Comparison of ENCODE assay signal across 26 cellular contexts in genomic region chr3:123939706-123940105, GRCh38. TPM values are rescaled to one million over a fixed set of nuclear protein-coding genes. Genes with fewer than 3 reads are reported as not detected.
DNase-seq lines count a peak whose midpoint lies in the region; ATAC-seq, FAIRE-seq and TF ChIP-seq lines count a peak whose summit lies in the region.
"Had no signal": no experiment of that assay in that cellular context is flagged by ENCODE, and none has a peak within 500 bp of the region (broad histone marks: within the 10 kb centered on the region; RNA-seq: fewer than 3 reads in every experiment).

No MANE protein-coding gene starts in this region.

- H3K27me3 ChIP-seq in right atrium auricular region = no peaks in the 10 kb centered on the region
- H3K27me3 ChIP-seq: BE2C; BLaER1 treated with 17β-estradiol and CSF1 and Interleukin-3, amounts not matched to agents 10 nM and 100 nM had no signal

- no peaks in the 10 kb centered on the region for H3K9me3 ChIP-seq in right atrium auricular region
- H3K9me3 ChIP-seq: A549; BE2C; BLaER1 treated with 17β-estradiol and CSF1 and Interleukin-3, amounts not matched to agents 10 nM and 100 nM had no signal

- peak; percentile 6 for FAIRE-seq in G401.6 (lab: Jason Lieb, UNC)
- FAIRE-seq: D721Med, GM12892, GM19239, H1 had no signal

- H3K27ac ChIP-seq in right atrium auricular region = no peak overlapping the region
- H3K27ac ChIP-seq: A549; BLaER1 treated with 17β-estradiol and CSF1 and Interleukin-3, amounts not matched to agents 10 nM and 100 nM; GM23248 had no signal

- H3K4me1 ChIP-seq in right atrium auricular region = no peaks in the 10 kb centered on the region
- H3K4me1 ChIP-seq: A549; BLaER1 treated with 17β-estradiol and CSF1 and Interleukin-3, amounts not matched to agents 10 nM and 100 nM had no signal

- in situ Hi-C loops in G401 (cut with HindIII; ENCODE audit: low sequenced_read_pairs) = no loop called here

- DNase-seq in left lobe of liver (ENCODE audit: low spot score) (no peak), progenitor cell of endocrine pancreas (ENCODE audit: low spot score, unreplicated experiment) (no peak), G401 (ENCODE audit: low spot score) (no peak), right atrium auricular region (ENCODE audit: low spot score) (no peak), NCI-H774 (lab: John Stamatoyannopoulos, UW) (no peak)
- DNase-seq: 8988T; ACHN; AML-193; BE2C; CD4-positive, alpha-beta T cell; CD8-positive, alpha-beta memory T cell; DMS 273 treated with DMSO at 0.1 percent for 48 hours; DMS79; EL; GM23248; H7; HCEC 1CT had no signal

- H3K4me3 ChIP-seq in right atrium auricular region = no peak overlapping the region
- H3K4me3 ChIP-seq: A549; BLaER1 treated with 17β-estradiol and CSF1 and Interleukin-3, amounts not matched to agents 10 nM and 100 nM; GM23248 had no signal

- no peaks in the 10 kb centered on the region for H3K9me3 Mint-ChIP-seq in dendritic cell treated with granulocyte-macrophage colony-stimulating factor and Interleukin-4, amounts not matched to agents 40 ng/mL and 50 ng/mL, for 4 days
- no peaks in the 10 kb centered on the region for H3K9me3 Mint-ChIP-seq in progenitor cell of endocrine pancreas (ENCODE audit: low read depth)
- H3K9me3 Mint-ChIP-seq: CD14-positive monocyte; CD4-positive, alpha-beta T cell; CD8-positive, alpha-beta memory T cell had no signal

- H3K4me3 Mint-ChIP-seq in dendritic cell treated with granulocyte-macrophage colony-stimulating factor and Interleukin-4, amounts not matched to agents 40 ng/mL and 50 ng/mL, for 4 days = no peak overlapping the region
- H3K4me3 Mint-ChIP-seq in progenitor cell of endocrine pancreas (ENCODE audit: low read depth) = no peak overlapping the region
- H3K4me3 Mint-ChIP-seq: CD14-positive monocyte; CD4-positive, alpha-beta T cell; CD8-positive, alpha-beta memory T cell had no signal

- H3K4me1 Mint-ChIP-seq in dendritic cell treated with granulocyte-macrophage colony-stimulating factor and Interleukin-4, amounts not matched to agents 40 ng/mL and 50 ng/mL, for 4 days (ENCODE audit: low read depth) = peaks cover 6% of the 10 kb centered on the region
- peaks cover 2% of the 10 kb centered on the region for H3K4me1 Mint-ChIP-seq in progenitor cell of endocrine pancreas (ENCODE audit: low read depth)
- H3K4me1 Mint-ChIP-seq: CD8-positive, alpha-beta memory T cell had no signal

- TF ChIP-seq CTCF in progenitor cell of endocrine pancreas (IDR thresholded peaks at IDR 0.05; ENCODE audit: unreplicated experiment) = no peak
- no peak for TF ChIP-seq CTCF in right atrium auricular region (IDR thresholded peaks at IDR 0.05)

- no peaks in the 10 kb centered on the region for H3K27me3 Mint-ChIP-seq in dendritic cell treated with granulocyte-macrophage colony-stimulating factor and Interleukin-4, amounts not matched to agents 40 ng/mL and 50 ng/mL, for 4 days
- no peaks in the 10 kb centered on the region for H3K27me3 Mint-ChIP-seq in progenitor cell of endocrine pancreas
- H3K27me3 Mint-ChIP-seq: CD4-positive, alpha-beta T cell; CD8-positive, alpha-beta memory T cell had no signal

- peaks cover 14% of the 10 kb centered on the region for H3K36me3 ChIP-seq in right atrium auricular region

- ATAC-seq in left lobe of liver = peak; percentile 66
- ATAC-seq: A549 had no signal

- H3K27ac Mint-ChIP-seq in dendritic cell treated with granulocyte-macrophage colony-stimulating factor and Interleukin-4, amounts not matched to agents 40 ng/mL and 50 ng/mL, for 4 days = peak overlapping the region; percentile 44
- H3K27ac Mint-ChIP-seq in progenitor cell of endocrine pancreas = peak overlapping the region; percentile 4
- H3K27ac Mint-ChIP-seq: CD14-positive monocyte; CD4-positive, alpha-beta T cell had no signal

- H3K36me3 Mint-ChIP-seq in dendritic cell treated with granulocyte-macrophage colony-stimulating factor and Interleukin-4, amounts not matched to agents 40 ng/mL and 50 ng/mL, for 4 days (ENCODE audit: low read depth) = peaks cover 34% of the 10 kb centered on the region
- H3K36me3 Mint-ChIP-seq in progenitor cell of endocrine pancreas (ENCODE audit: insufficient read depth) = peaks cover 19% of the 10 kb centered on the region

- intact Hi-C loops in dendritic cell treated with granulocyte-macrophage colony-stimulating factor and Interleukin-4, amounts not matched to agents 40 ng/mL and 50 ng/mL, for 4 days (cut with micrococcal nuclease) = no loop called here

RNA-seq across cellular contexts. Expression of gene CCDC14, which starts 21.3 kb away (rescaled TPM):
- total RNA-seq in left lobe of liver (11.0 TPM), progenitor cell of endocrine pancreas (114 and 121 TPM in 2 replicates), right atrium auricular region (1 to 10 TPM; 7.7 to 7.9 TPM)
- 8.9 and 24.5 TPM in 2 replicates for total RNA-seq in G401 (2014; rRNA removed; shearing (Covaris generic))

RNA-seq across cellular contexts. Expression of gene ROPN1, which starts 52.2 kb away (rescaled TPM):
- total RNA-seq in left lobe of liver (not detected), progenitor cell of endocrine pancreas (not detected in 2 replicates), right atrium auricular region (not detected)
- total RNA-seq in G401 (2014; rRNA removed; shearing (Covaris generic)) = not detected in 2 replicates
- total RNA-seq: CD4-positive, alpha-beta T cell; CD8-positive, alpha-beta memory T cell; GM23248; H1; H7 had no signal

RNA-seq across cellular contexts. Expression of gene MYLK, which starts 55.6 kb away (rescaled TPM):
- total RNA-seq in left lobe of liver = 144 TPM
- 1.1 and 3.8 TPM in 2 replicates for total RNA-seq in progenitor cell of endocrine pancreas
- total RNA-seq in G401 (2014; rRNA removed; shearing (Covaris generic)) = not detected in 2 replicates
- 10 to 100 TPM; 30.5 to 85.1 TPM for total RNA-seq in right atrium auricular region
